ENCODE assay signal across 26 cellular contexts in the genomic region with DNA sequence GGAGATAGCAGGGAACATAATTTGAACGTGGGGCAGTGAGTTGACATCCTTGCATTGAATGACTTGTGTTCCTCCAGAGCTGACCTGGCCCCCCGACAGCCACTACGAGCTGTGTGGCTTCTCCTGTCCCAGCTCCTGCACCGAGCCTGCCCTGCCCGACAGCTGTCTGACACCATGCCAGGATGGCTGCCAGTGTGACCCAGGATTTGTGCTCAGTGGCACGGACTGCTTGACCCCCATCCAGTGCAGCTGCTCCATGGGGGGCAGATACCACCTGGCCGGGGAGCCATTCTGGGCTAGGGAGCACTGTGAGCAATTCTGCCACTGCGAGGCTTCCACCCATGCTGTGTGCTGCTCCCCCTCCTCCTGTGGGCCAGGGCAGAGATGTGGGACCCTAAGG. TPM values are rescaled to one million over a fixed set of nuclear protein-coding genes. Genes with fewer than 3 reads are reported as not detected.
A peak's percentile ranks its signal among the peaks of the same experiment; 100 is the strongest.
DNase-seq lines count a peak whose midpoint lies in the region; ATAC-seq and TF ChIP-seq lines count a peak whose summit lies in the region.
"Had no signal": no experiment of that assay in that cellular context is flagged by ENCODE, and none has a peak within 500 bp of the region (broad histone marks: within the 10 kb centered on the region; RNA-seq: fewer than 3 reads in every experiment).

No MANE protein-coding gene starts in this region.

- H3K27me3 ChIP-seq in Caco-2 (replicated peaks; ENCODE audit: control insufficient read depth, insufficient read depth, low read length) = no peaks in the 10 kb centered on the region
- H3K27me3 ChIP-seq: right lobe of liver had no signal

- no peaks in the 10 kb centered on the region for H3K36me3 Mint-ChIP-seq in stimulated activated naive B cell treated with anti-CD40 and anti-IgM and Interleukin-4, amounts not matched to agents 10 μg/mL and 1 μg/mL and 100 μg/mL, for 72 hours
- H3K36me3 Mint-ChIP-seq in Caco-2 (ENCODE audit: insufficient read depth, unreplicated experiment) = no peaks in the 10 kb centered on the region
- H3K36me3 Mint-ChIP-seq: activated naive CD4-positive, alpha-beta T cell treated with anti-CD3 and anti-CD28 coated beads, Interleukin-2, amount 50 U/mL, for 72 hours had no signal

- peaks cover 14% of the 10 kb centered on the region; the same call in 1 of the 2 replicates for H3K4me1 ChIP-seq in Caco-2

- no peaks in the 10 kb centered on the region for H3K27me3 Mint-ChIP-seq in stimulated activated naive B cell treated with anti-CD40 and anti-IgM and Interleukin-4, amounts not matched to agents 10 μg/mL and 1 μg/mL and 100 μg/mL, for 72 hours
- H3K27me3 Mint-ChIP-seq in Caco-2 (ENCODE audit: insufficient read depth, unreplicated experiment) = no peaks in the 10 kb centered on the region

- ATAC-seq in HG03196 (IDR thresholded peaks at IDR 0.05; ENCODE audit: unreplicated experiment) = peak; percentile 19
- no peak for ATAC-seq in stimulated activated naive B cell treated with anti-CD40 and anti-IgM and Interleukin-4, amounts not matched to agents 10 μg/mL and 1 μg/mL and 100 μg/mL, for 72 hours (replicated peaks)
- no peak for ATAC-seq in GM21619 (IDR thresholded peaks at IDR 0.05; ENCODE audit: unreplicated experiment)
- no peak for ATAC-seq in activated CD4-positive, CD25-positive, alpha-beta regulatory T cell treated with anti-CD3 and anti-CD28 coated beads, Interleukin-2, amount 50 U/mL, for 24 hours
- ATAC-seq in HG03097 (IDR thresholded peaks at IDR 0.05; ENCODE audit: low FRiP score, unreplicated experiment) = no peak
- ATAC-seq: activated naive CD4-positive, alpha-beta T cell treated with anti-CD3 and anti-CD28 coated beads, Interleukin-2, amount 50 U/mL, for 72 hours; Panc1; right lobe of liver had no signal

- H3K4me3 ChIP-seq in Caco-2 (ENCODE audit: low read depth, low read length) = no peak overlapping the region
- H3K4me3 ChIP-seq: right lobe of liver had no signal

- no TSS peak for BruUV-seq in Caco-2 (replicated peaks; lab: Mats Ljungman, UMichigan)

- DNase-seq in myocyte (ENCODE audit: low read depth) (peak; percentile 85), Caco-2 (no peak)
- DNase-seq in stimulated activated naive B cell treated with anti-CD40 and anti-IgM and Interleukin-4, amounts not matched to agents 10 μg/mL and 1 μg/mL and 100 μg/mL, for 72 hours = no peak
- DNase-seq: activated CD4-positive, alpha-beta T cell treated with anti-CD3 and anti-CD28 coated beads for 4 hours; C1 segment of cervical spinal cord; Calu3; DND-41; mammary epithelial cell; NCI-H146; NCI-H226; NCI-H526 treated with DMSO at 0.1 percent for 48 hours; right lobe of liver; SHP77; stimulated activated CD4-positive, alpha-beta T cell treated with anti-CD3 and anti-CD28 coated beads, Interleukin-4, amount 100 ng/mL, for 24 hours had no signal

- no peak overlapping the region for H3K4me3 Mint-ChIP-seq in stimulated activated naive B cell treated with anti-CD40 and anti-IgM and Interleukin-4, amounts not matched to agents 10 μg/mL and 1 μg/mL and 100 μg/mL, for 72 hours
- no peak overlapping the region for H3K4me3 Mint-ChIP-seq in Caco-2 (ENCODE audit: unreplicated experiment)

- TF ChIP-seq CTCF in Caco-2 (IDR thresholded peaks at IDR 0.05; ENCODE audit: insufficient read depth in 1 of 2, low read depth in 1 of 2, low read length in 1 of 2, severe bottlenecking in 1 of 2, unreplicated experiment in 1 of 2) = no peak

- H3K9me3 Mint-ChIP-seq in stimulated activated naive B cell treated with anti-CD40 and anti-IgM and Interleukin-4, amounts not matched to agents 10 μg/mL and 1 μg/mL and 100 μg/mL, for 72 hours = no peaks in the 10 kb centered on the region
- H3K9me3 Mint-ChIP-seq in Caco-2 (ENCODE audit: unreplicated experiment) = no peaks in the 10 kb centered on the region
- H3K9me3 Mint-ChIP-seq: activated naive CD4-positive, alpha-beta T cell treated with anti-CD3 and anti-CD28 coated beads, Interleukin-2, amount 50 U/mL, for 72 hours had no signal

- intact Hi-C loops in Caco-2 (cut with micrococcal nuclease; ENCODE audit: unreplicated experiment) = no loop called here

- CTCF ChIA-PET in Caco-2 (lab: Charles Lee) = no interaction called here

- H3K4me1 Mint-ChIP-seq in stimulated activated naive B cell treated with anti-CD40 and anti-IgM and Interleukin-4, amounts not matched to agents 10 μg/mL and 1 μg/mL and 100 μg/mL, for 72 hours = peaks cover 47 to 74% of the 10 kb centered on the region in 2 donors
- peaks cover 14% of the 10 kb centered on the region for H3K4me1 Mint-ChIP-seq in Caco-2 (ENCODE audit: low read depth, unreplicated experiment)

- H3K9me3 ChIP-seq in Caco-2 = no peaks in the 10 kb centered on the region
- H3K9me3 ChIP-seq: neutrophil, right lobe of liver had no signal

- POLR2A ChIA-PET in Caco-2 (lab: Charles Lee) = no interaction called here

- H3K36me3 ChIP-seq in Caco-2 (ENCODE audit: control insufficient read depth, insufficient read depth, low read length) = no peaks in the 10 kb centered on the region
- H3K36me3 ChIP-seq: neutrophil, right lobe of liver had no signal

- peak overlapping the region; percentile 24 for H3K27ac ChIP-seq in angular gyrus (ENCODE audit: low read depth, low read length)
- H3K27ac ChIP-seq: neutrophil, right lobe of liver had no signal

- peak overlapping the region; percentile 89 for H3K27ac Mint-ChIP-seq in stimulated activated naive B cell treated with anti-CD40 and anti-IgM and Interleukin-4, amounts not matched to agents 10 μg/mL and 1 μg/mL and 100 μg/mL, for 72 hours
- no peak overlapping the region for H3K27ac Mint-ChIP-seq in Caco-2 (ENCODE audit: unreplicated experiment)
- H3K27ac Mint-ChIP-seq: progenitor cell of endocrine pancreas had no signal

RNA-seq across cellular contexts. Expression of a gene that starts 29.2 kb away (rescaled TPM):
- total RNA-seq in myocyte = 0.91 TPM in 1 of 2 replicates, not detected in the other
- polyA plus RNA-seq in myocyte (2012) = 0.50 TPM
- 26.8 and 36.7 TPM in 2 replicates for total RNA-seq in Caco-2 (2022)
- total RNA-seq: activated naive CD4-positive, alpha-beta T cell treated with anti-CD3 and anti-CD28 coated beads, Interleukin-2, amount 50 U/mL, for 72 hours; glomerular endothelial cell; LHCN-M2 had no signal
- polyA plus RNA-seq: AG04450 had no signal

RNA-seq across cellular contexts. Expression of a gene that starts 44.9 kb away (rescaled TPM):
- total RNA-seq in myocyte (not detected in 2 replicates), Caco-2 (2022) (20.8 and 21.1 TPM in 2 replicates)
- not detected for polyA plus RNA-seq in myocyte (2012)
- total RNA-seq: activated naive CD4-positive, alpha-beta T cell treated with anti-CD3 and anti-CD28 coated beads, Interleukin-2, amount 50 U/mL, for 72 hours; glomerular endothelial cell had no signal
- polyA plus RNA-seq: AG04450, mammary epithelial cell had no signal

RNA-seq across cellular contexts. Expression of a gene that starts 48.4 kb away (rescaled TPM):
- total RNA-seq in myocyte (0.68 and 1.4 TPM in 2 replicates), Caco-2 (2022) (0.37 and 0.43 TPM in 2 replicates)
- polyA plus RNA-seq in myocyte (2012) = 0.88 TPM
- total RNA-seq: glomerular endothelial cell, LHCN-M2, progenitor cell of endocrine pancreas had no signal

RNA-seq across cellular contexts. Expression of a gene that starts 52.2 kb away (rescaled TPM):
- 22.9 and 36.6 TPM in 2 replicates for total RNA-seq in myocyte
- polyA plus RNA-seq in myocyte (2012) = 25.5 TPM
- not detected in 2 replicates for total RNA-seq in Caco-2 (2022)
- total RNA-seq: glomerular endothelial cell, LHCN-M2, progenitor cell of endocrine pancreas had no signal

RNA-seq across cellular contexts. Expression of a gene that starts 56.2 kb away (rescaled TPM):
- total RNA-seq in myocyte (21.8 and 28.4 TPM in 2 replicates), Caco-2 (2022) (1.7 and 1.9 TPM in 2 replicates)
- 5.1 TPM for polyA plus RNA-seq in myocyte (2012)

Comparison
In these comparisons a context has a peak if more than half of its experiments do, and no peak if none do; other contexts are left out.
1. RNA of a gene that starts 29.2 kb away (total RNA-seq): 26.8 to 36.7 TPM in Caco-2; 0.91 TPM in myocyte; every median in the first group is over 10 times any median in the second.
2. RNA of a gene that starts 44.9 kb away (total RNA-seq): 20.8 to 21.1 TPM in Caco-2; not detected in myocyte; every median in the first group is over 10 times any median in the second.